ENCODE assay signal across 9 cellular contexts in genomic region chr5:40570408-40571129, GRCh38.
DNase-seq lines count a peak whose midpoint lies in the region; ATAC-seq, FAIRE-seq and TF ChIP-seq lines count a peak whose summit lies in the region.
"Had no signal": no experiment of that assay in that cellular context is flagged by ENCODE, and none has a peak within 500 bp of the region (broad histone marks: within the 10 kb centered on the region; RNA-seq: fewer than 3 reads in every experiment).

No MANE protein-coding gene starts in this region.

- ATAC-seq in GM21367 (IDR thresholded peaks at IDR 0.05; ENCODE audit: unreplicated experiment) (peak; percentile 71), HG03520 (IDR thresholded peaks at IDR 0.05; ENCODE audit: unreplicated experiment) (peak; percentile 77)
- ATAC-seq: HCT116 had no signal

- no peak for TF ChIP-seq CTCF in D721Med (IDR thresholded peaks at IDR 0.05; ENCODE audit: insufficient read depth, missing control alignments)

- DNase-seq in D721Med (ENCODE audit: insufficient read length, low spot score) (peak; percentile 16), glomerular visceral epithelial cell (ENCODE audit: extremely low spot score) (peak; percentile 90), NCI-H2196 (lab: John Stamatoyannopoulos, UW; ENCODE audit: unreplicated experiment) (no peak), COLO668 (lab: John Stamatoyannopoulos, UW; ENCODE audit: unreplicated experiment) (no peak), cerebellum (ENCODE audit: low spot score) (no peak)
- DNase-seq in activated naive CD4-positive, alpha-beta T cell (lab: John Stamatoyannopoulos, UW), result no peak

- peak; percentile 92 for FAIRE-seq in D721Med (lab: Jason Lieb, UNC)

Comparison
In these comparisons a context has a peak if more than half of its experiments do, and no peak if none do; other contexts are left out.
1. DNase-seq: peak in D721Med (single experiment) and glomerular visceral epithelial cell (single experiment); none in NCI-H2196 (single experiment), COLO668 (single experiment), activated naive CD4-positive, alpha-beta T cell (0 of 4) and cerebellum (single experiment).